8 cellular contexts compared by ENCODE assay signal in genomic region chr14:68792830-68793733, GRCh38. TPM values are rescaled to one million over a fixed set of nuclear protein-coding genes. Genes with fewer than 3 reads are reported as not detected.
A peak's percentile ranks its signal among the peaks of the same experiment; 100 is the strongest.
DNase-seq lines count a peak whose midpoint lies in the region; ATAC-seq lines count a peak whose summit lies in the region.

ZFP36L1 (minus strand) TSS chr14:68793067; CDS start chr14:68792938, 129 bp downstream.

- H3K4me2 ChIP-seq in neuronal stem cell (ENCODE audit: insufficient read depth, low read length, poor library complexity, severe bottlenecking) = peak within 1 kb of the TSS; percentile 82

- peak within 1 kb of the TSS; percentile 73 for H2BK120ac ChIP-seq in neuronal stem cell (ENCODE audit: low read depth, low read length)

- peak within 1 kb of the TSS; percentile 78 for H2AK5ac ChIP-seq in neuronal stem cell (ENCODE audit: low read depth, low read length)

- H3K27me3 ChIP-seq in SJCRH30 (no peaks in the 10 kb centered on the region), neuronal stem cell (ENCODE audit: control insufficient read depth in 3 of 3, insufficient read depth in 3 of 3, low read depth in 1 of 3, low read length in 3 of 3) (no peaks in the 10 kb centered on the region)

- peak within 1 kb of the TSS; percentile 92 for H3K14ac ChIP-seq in neuronal stem cell (ENCODE audit: low read length)

- H3K27ac Mint-ChIP-seq in activated naive CD4-positive, alpha-beta T cell treated with anti-CD3 and anti-CD28 coated beads for 36 hours = peak within 1 kb of the TSS; percentile 100

- H3K36me3 ChIP-seq in SJCRH30 = peaks cover 37% of the 10 kb centered on the region
- H3K36me3 ChIP-seq in neuronal stem cell (replicated peaks in 1 of 2; ENCODE audit: control insufficient read depth in 2 of 2, insufficient read depth in 2 of 2, low read length in 2 of 2) = peaks cover 20 to 38% of the 10 kb centered on the region in 2 donors

- H3K4me1 Mint-ChIP-seq in activated naive CD4-positive, alpha-beta T cell treated with anti-CD3 and anti-CD28 coated beads for 36 hours (ENCODE audit: low read depth) = peaks cover 41% of the 10 kb centered on the region

- peak within 1 kb of the TSS; percentile 96 for H3K9ac ChIP-seq in neuronal stem cell (ENCODE audit: low read depth, low read length, poor library complexity)

- peaks cover 9% of the 10 kb centered on the region for H3K79me1 ChIP-seq in neuronal stem cell (ENCODE audit: low read depth, low read length)

- peaks cover 47% of the 10 kb centered on the region for H3K36me3 Mint-ChIP-seq in activated naive CD4-positive, alpha-beta T cell treated with anti-CD3 and anti-CD28 coated beads for 36 hours (ENCODE audit: low read depth)

- H2BK15ac ChIP-seq in neuronal stem cell (ENCODE audit: low read length) = peak within 1 kb of the TSS; percentile 4

- H3K4me3 Mint-ChIP-seq in activated naive CD4-positive, alpha-beta T cell treated with anti-CD3 and anti-CD28 coated beads for 36 hours = peak within 1 kb of the TSS; percentile 90

- peak within 1 kb of the TSS; percentile 98 for H3K23ac ChIP-seq in neuronal stem cell (ENCODE audit: low read depth, low read length, poor library complexity)

- CTCF ChIA-PET in activated naive CD4-positive, alpha-beta T cell treated with anti-CD3 and anti-CD28 coated beads for 36 hours (lab: Charles Lee) = interaction anchor here (0.9 to 16.7 kb wide), 2 partner anchors 10 to 22 kb away, joined by 3 to 270 read pairs; no protein-coding TSS in a partner anchor

- H3K27ac ChIP-seq in SJCRH30 (peak within 1 kb of the TSS; percentile 97), neuronal stem cell (replicated peaks; ENCODE audit: low read length) (peak within 1 kb of the TSS; percentile 99)

- H2AFZ ChIP-seq in neuronal stem cell (ENCODE audit: low read length) = peak within 1 kb of the TSS; percentile 75

- ATAC-seq in GM19035 (IDR thresholded peaks at IDR 0.05; ENCODE audit: unreplicated experiment) = peak; percentile 38
- peak; percentile 24 for ATAC-seq in HG03565 (IDR thresholded peaks at IDR 0.05; ENCODE audit: unreplicated experiment)

- no peak within 1 kb of the TSS for H4K91ac ChIP-seq in neuronal stem cell (ENCODE audit: low read depth, low read length, poor library complexity)

- intact Hi-C loops in activated naive CD4-positive, alpha-beta T cell treated with anti-CD3 and anti-CD28 coated beads for 36 hours (cut with micrococcal nuclease) = loop anchor here (1.0 to 10.0 kb wide), 5 partner anchors 108 to 1862 kb away; partner anchors contain the start of genes ACTN1 and SUSD6

- H3K4me1 ChIP-seq in SJCRH30 (peaks cover 9% of the 10 kb centered on the region), neuronal stem cell (ENCODE audit: control insufficient read depth in 2 of 2, insufficient read depth in 1 of 2, low read depth in 1 of 2, low read length in 2 of 2) (peaks cover 24% of the 10 kb centered on the region in 2 donors)

- H3K27me3 Mint-ChIP-seq in activated naive CD4-positive, alpha-beta T cell treated with anti-CD3 and anti-CD28 coated beads for 36 hours (ENCODE audit: low read depth) = no peaks in the 10 kb centered on the region

- peak within 1 kb of the TSS; percentile 97 for H2BK5ac ChIP-seq in neuronal stem cell (ENCODE audit: low read length)

- no peaks in the 10 kb centered on the region for H3K9me3 Mint-ChIP-seq in activated naive CD4-positive, alpha-beta T cell treated with anti-CD3 and anti-CD28 coated beads for 36 hours

- H3K4ac ChIP-seq in neuronal stem cell (ENCODE audit: low read length) = no peak within 1 kb of the TSS

- no CpG with 5 or more reads among the region's 60 CpGs for WGBS in neuronal stem cell (ENCODE audit: extremely low coverage in 2 of 2, insufficient read length in 2 of 2, insufficient replicate concordance in 1 of 2), 2 donors

- no peak within 1 kb of the TSS for H4K8ac ChIP-seq in neuronal stem cell (ENCODE audit: low read depth, low read length)

- peak within 1 kb of the TSS; percentile 97 for H3K18ac ChIP-seq in neuronal stem cell (ENCODE audit: low read length)

- H2BK12ac ChIP-seq in neuronal stem cell (ENCODE audit: low read length) = no peak within 1 kb of the TSS

- H3K4me3 ChIP-seq in SJCRH30 = peak within 1 kb of the TSS; percentile 84
- peak within 1 kb of the TSS; percentile 92 to 99 for H3K4me3 ChIP-seq in neuronal stem cell (ENCODE audit: low read length in 2 of 2)

- DNase-seq in AG08396 (ENCODE audit: low spot score) = peak; percentile 92
- DNase-seq in SJCRH30 = peak; percentile 90 to 92
- peak; percentile 89 for DNase-seq in activated naive CD4-positive, alpha-beta T cell treated with anti-CD3 and anti-CD28 coated beads for 36 hours
- peak; percentile 97 for DNase-seq in foreskin melanocyte
- peak; percentile 98 for DNase-seq in neuronal stem cell (ENCODE audit: low spot score)
- DNase-seq in stromal cell of bone marrow (ENCODE audit: low read depth) = peak; percentile 94

- H3K9me3 ChIP-seq in SJCRH30 (replicated peaks) = no peaks in the 10 kb centered on the region
- peaks cover 0 to 5% of the 10 kb centered on the region in 2 donors for H3K9me3 ChIP-seq in neuronal stem cell (replicated peaks in 1 of 2; ENCODE audit: control insufficient read depth in 2 of 2, insufficient read depth in 1 of 2, low read depth in 1 of 2, low read length in 2 of 2)

RNA-seq across cellular contexts. Expression of gene ZFP36L1, which starts in this region (rescaled TPM):
- total RNA-seq in SJCRH30 (2014; rRNA removed; shearing (Covaris generic)) = 67.4 and 70.3 TPM in 2 replicates
- total RNA-seq in activated naive CD4-positive, alpha-beta T cell treated with anti-CD3 and anti-CD28 coated beads for 36 hours = 10 to 100 TPM; 76.8 to 85.1 TPM
- 270 TPM for polyA plus RNA-seq in neuronal stem cell (2013, experiment 1 of 2)
- 294 TPM for polyA plus RNA-seq in neuronal stem cell (2013, experiment 2 of 2)

Comparison
In these comparisons a context has a peak if more than half of its experiments do, and no peak if none do; other contexts are left out.
1. Peak in every context shown above with its lines: DNase-seq, ATAC-seq, H3K4me3 ChIP-seq and H3K27ac ChIP-seq.